ENCODE assay signal across 18 cellular contexts in the genomic region with DNA sequence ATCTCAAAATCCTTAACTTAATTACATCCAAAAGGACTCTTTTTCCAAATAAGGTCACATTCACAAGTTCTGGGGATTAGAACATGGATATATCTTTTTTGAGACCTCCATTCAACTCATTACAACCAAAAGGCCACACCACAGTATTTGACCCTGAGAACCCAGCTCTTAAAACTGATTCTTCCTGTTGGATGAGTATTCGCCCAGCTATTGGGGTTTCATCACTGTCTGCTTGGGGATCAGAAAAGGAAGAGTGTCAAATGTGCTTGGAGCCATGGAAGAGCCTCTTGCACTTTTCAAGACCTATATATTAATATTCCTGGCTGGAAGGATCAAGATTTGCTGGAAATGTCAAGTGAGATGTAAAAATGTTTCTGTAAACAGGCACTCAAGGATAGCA. TPM values are rescaled to one million over a fixed set of nuclear protein-coding genes. Genes with fewer than 3 reads are reported as not detected.
A peak's percentile ranks its signal among the peaks of the same experiment; 100 is the strongest.
DNase-seq lines count a peak whose midpoint lies in the region; ATAC-seq and TF ChIP-seq lines count a peak whose summit lies in the region.
"Had no signal": no experiment of that assay in that cellular context is flagged by ENCODE, and none has a peak within 500 bp of the region (broad histone marks: within the 10 kb centered on the region; RNA-seq: fewer than 3 reads in every experiment).

No MANE protein-coding gene starts in this region.

- H3K36me3 ChIP-seq in RWPE2 (ENCODE audit: low read depth) (no peaks in the 10 kb centered on the region), thyroid gland (no peaks in the 10 kb centered on the region)

- intact Hi-C loops in thyroid gland (cut with DNase I): no loop called here

- H3K4me3 ChIP-seq in RWPE2 (ENCODE audit: severe bottlenecking) (no peak overlapping the region), thyroid gland (replicated peaks in 1 of 3) (no peak overlapping the region)
- H3K4me3 ChIP-seq: SK-N-MC had no signal

- no peak for TF ChIP-seq POLR2A in thyroid gland (IDR thresholded peaks at IDR 0.05)

- 89 to 97% methylated on average over 1 of the region's 1 CpG for WGBS in thyroid gland, 2 donors

- no peaks in the 10 kb centered on the region for H3K27me3 ChIP-seq in RWPE2 (ENCODE audit: insufficient read depth, poor library complexity, severe bottlenecking)
- no peaks in the 10 kb centered on the region for H3K27me3 ChIP-seq in thyroid gland

- H3K27ac ChIP-seq in RWPE2 (ENCODE audit: poor library complexity, severe bottlenecking) (peak overlapping the region; percentile 2), thyroid gland (peak overlapping the region; percentile 82 to 97 (median 83))
- H3K27ac ChIP-seq: SK-N-MC had no signal

- peak; percentile 64 for DNase-seq in EL
- DNase-seq in RWPE2 (ENCODE audit: low spot score): no peak
- DNase-seq in iris pigment epithelial cell (ENCODE audit: low read depth): peak; percentile 73
- no peak for DNase-seq in thyroid gland
- DNase-seq in NCI-H2081 (lab: John Stamatoyannopoulos, UW): no peak
- DNase-seq: DMS53, GDM1, Karpas-422, NCI-H1436, NCI-H2081 treated with DMSO at 0.1 percent for 48 hours, NCI-H345, NCI-H526 treated with DMSO at 0.1 percent for 48 hours, T-cell had no signal

- no peak for TF ChIP-seq CTCF in RWPE2 (IDR thresholded peaks at IDR 0.05; ENCODE audit: poor library complexity, severe bottlenecking)
- no peak for TF ChIP-seq CTCF in thyroid gland (IDR thresholded peaks at IDR 0.05)

- no peak for ATAC-seq in RWPE2 (ENCODE audit: low read depth)
- ATAC-seq in HG02938 (IDR thresholded peaks at IDR 0.05; ENCODE audit: unreplicated experiment): no peak
- no peak for ATAC-seq in HG03521 (IDR thresholded peaks at IDR 0.05; ENCODE audit: unreplicated experiment)
- ATAC-seq: HepG2, T-cell had no signal

- peaks cover 46% of the 10 kb centered on the region for H3K4me1 ChIP-seq in RWPE2 (ENCODE audit: insufficient read depth, poor library complexity, severe bottlenecking)
- peaks cover 65 to 78% of the 10 kb centered on the region in 2 donors for H3K4me1 ChIP-seq in thyroid gland

- H3K9me3 ChIP-seq in RWPE2 (ENCODE audit: severe bottlenecking) (no peaks in the 10 kb centered on the region), thyroid gland (no peaks in the 10 kb centered on the region)

RNA-seq across cellular contexts. Expression of gene TINAGL1, which starts 5.4 kb away (rescaled TPM):
- total RNA-seq in thyroid gland: 100 to 1,000 TPM; 157 to 391 (median 227) TPM

RNA-seq across cellular contexts. Expression of gene HCRTR1, which starts 46.6 kb away (rescaled TPM):
- total RNA-seq in thyroid gland: 1 to 10 TPM in 2 of 4 donors, under 1 TPM in 2; 0.40 to 5.6 (median 1.3) TPM
- total RNA-seq: H4, HepG2, T-cell had no signal

Comparison
In these comparisons a context has a peak if more than half of its experiments do, and no peak if none do; other contexts are left out.
1. DNase-seq: peak in EL (single experiment) and iris pigment epithelial cell (single experiment); none in RWPE2 (single experiment), thyroid gland (0 of 2) and NCI-H2081 (0 of 2).